ENCODE assay signal across 8 cellular contexts in the genomic region with DNA sequence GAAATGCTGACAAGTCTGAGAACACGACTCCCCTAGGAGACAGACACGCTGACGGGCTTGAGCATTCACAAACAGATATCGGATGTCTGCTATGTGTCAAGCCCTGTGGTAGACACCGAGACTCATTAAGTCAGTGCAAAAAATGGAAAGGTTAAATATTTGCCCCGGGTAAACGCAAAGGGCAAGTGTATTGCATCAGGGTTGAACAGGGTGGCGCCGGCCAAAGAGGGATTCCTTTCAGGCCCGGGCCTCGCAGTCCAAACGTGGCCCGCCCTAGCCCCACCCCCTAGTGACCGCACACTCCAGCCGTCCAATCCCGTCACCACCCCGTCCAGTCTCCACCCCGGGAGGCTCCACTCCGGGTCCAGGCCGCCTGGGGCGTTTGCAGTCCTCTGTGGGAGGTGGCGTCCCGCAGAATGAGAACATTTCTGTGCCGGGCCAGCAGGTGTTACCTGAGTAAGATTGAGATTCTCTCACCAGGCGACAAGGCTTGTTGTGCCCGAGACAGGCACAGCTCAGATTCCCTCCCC. TPM values are rescaled to one million over a fixed set of nuclear protein-coding genes. Genes with fewer than 3 reads are reported as not detected.
DNase-seq lines count a peak whose midpoint lies in the region; ATAC-seq and TF ChIP-seq lines count a peak whose summit lies in the region.

No MANE protein-coding gene starts in this region.

- DNase-seq in EH (ENCODE audit: low read depth) (peak; percentile 95), GM23338 (ENCODE audit: low spot score) (peak; percentile 94), LNCaP clone FGC (ENCODE audit: low read depth) (peak; percentile 93), RPMI8226 (peak; percentile 98), fibroblast of the conjunctiva (ENCODE audit: low read depth) (peak; percentile 92), stomach (peak; percentile 97)
- peak; percentile 59 for DNase-seq in activated effector memory CD4-positive, alpha-beta T cell treated with Interleukin-2 at 50 U/mL for 16 hours

- intact Hi-C loops in stomach (cut with DNase I; ENCODE audit: low total_unique reads), result no loop called here

- H3K9me3 ChIP-seq in neural cell (ENCODE audit: low read length) (no peaks in the 10 kb centered on the region), stomach (no peaks in the 10 kb centered on the region)

- H3K9ac ChIP-seq in neural cell (ENCODE audit: low read length), result peak overlapping the region; percentile 68

- H3K4me1 ChIP-seq in GM23338 (ENCODE audit: insufficient read depth), result peaks cover 22% of the 10 kb centered on the region
- H3K4me1 ChIP-seq in stomach, result peaks cover 4 to 20% (median 16%) of the 10 kb centered on the region in 4 donors

- whole genome bisulfite sequencing in stomach, 5 donors, result 4 to 7% (median 4%) methylated on average over 20 to 26 of the region's 26 CpGs

- peak in 2 of 4 donors; percentile 74 to 83 for TF ChIP-seq POLR2A in stomach (IDR thresholded peaks at IDR 0.05)

- H3K9me2 ChIP-seq in GM23338 (ENCODE audit: insufficient read depth), result no peaks in the 10 kb centered on the region
- no peaks in the 10 kb centered on the region for H3K9me2 ChIP-seq in neural cell (ENCODE audit: insufficient read depth, low read length)

- no peaks in the 10 kb centered on the region for H3K9me3 Mint-ChIP-seq in GM23338

- H3K27me3 ChIP-seq in GM23338 (ENCODE audit: insufficient read depth) (peaks cover 9% of the 10 kb centered on the region; the same call in 1 of the 2 replicates), neural cell (ENCODE audit: insufficient read depth, low read depth, low read length) (no peaks in the 10 kb centered on the region), stomach (no peaks in the 10 kb centered on the region)

- H3K36me3 Mint-ChIP-seq in GM23338 (ENCODE audit: low read depth), result no peaks in the 10 kb centered on the region

- no peaks in the 10 kb centered on the region for H3K79me2 ChIP-seq in GM23338 (replicated peaks; ENCODE audit: insufficient read depth)
- no peaks in the 10 kb centered on the region for H3K79me2 ChIP-seq in neural cell (replicated peaks; ENCODE audit: insufficient read depth, low read length)

- no peaks in the 10 kb centered on the region for H3K36me3 ChIP-seq in GM23338 (ENCODE audit: insufficient read depth)
- H3K36me3 ChIP-seq in neural cell (ENCODE audit: insufficient read depth, low read length), result no peaks in the 10 kb centered on the region
- H3K36me3 ChIP-seq in stomach, result no peaks in the 10 kb centered on the region

- peak overlapping the region; percentile 65; the same call in 1 of the 2 replicates for H3K27ac Mint-ChIP-seq in GM23338

- TF ChIP-seq CTCF in GM23338 (conservative IDR thresholded peaks at IDR 0.05; ENCODE audit: low read depth in 2 of 2) (no peak), LNCaP clone FGC (IDR thresholded peaks at IDR 0.05; ENCODE audit: control insufficient read depth, extremely low read depth, insufficient read depth) (no peak), neural cell (IDR thresholded peaks at IDR 0.05; ENCODE audit: poor library complexity, severe bottlenecking) (no peak), stomach (IDR thresholded peaks at IDR 0.05) (peak in 2 of 7 experiments; percentile 15 to 42)

- ATAC-seq in GM23338, result peak; percentile 95

- peak overlapping the region; percentile 99 for H2AFZ ChIP-seq in GM23338
- H2AFZ ChIP-seq in neural cell (ENCODE audit: low read depth, low read length), result peak overlapping the region; percentile 66

- 0 out of 2 replicates have a peak, but pooled peaks cover 5% of the 10 kb centered on the region for H3F3A ChIP-seq in GM23338 (replicated peaks; ENCODE audit: low read depth)
- no peaks in the 10 kb centered on the region for H3F3A ChIP-seq in neural cell (ENCODE audit: insufficient read depth, low read length, poor library complexity, severe bottlenecking)

- H3K4me1 Mint-ChIP-seq in GM23338, result peaks cover 20% of the 10 kb centered on the region

- no peak for TF ChIP-seq RAD21 in neural cell (conservative IDR thresholded peaks at IDR 0.05)

- H4K20me1 ChIP-seq in GM23338 (replicated peaks; ENCODE audit: insufficient read depth) (no peaks in the 10 kb centered on the region), neural cell (ENCODE audit: insufficient read depth) (no peaks in the 10 kb centered on the region)

- H3K4me3 ChIP-seq in GM23338 (peak overlapping the region; percentile 88), LNCaP clone FGC (ENCODE audit: low read depth, low read length) (peak overlapping the region; percentile 47), neural cell (ENCODE audit: low read length) (peak overlapping the region; percentile 71), stomach (peak overlapping the region; percentile 55 to 70 (median 64))

- peak; percentile 91 for TF ChIP-seq EP300 in neural cell (conservative IDR thresholded peaks at IDR 0.05; ENCODE audit: poor library complexity, severe bottlenecking)
- no peak for TF ChIP-seq EP300 in stomach (IDR thresholded peaks at IDR 0.05)

- peak overlapping the region; percentile 77 for H3K4me3 Mint-ChIP-seq in GM23338

- H3K27ac ChIP-seq in GM23338 (ENCODE audit: low read depth) (peak overlapping the region; percentile 76; the same call in 1 of the 2 replicates), neural cell (ENCODE audit: low read length) (peak overlapping the region; percentile 60), stomach (peak overlapping the region; percentile 90 to 97 (median 96))

- H3K4me2 ChIP-seq in GM23338 (peak overlapping the region; percentile 92), neural cell (ENCODE audit: low read length) (peak overlapping the region; percentile 41)

- peaks cover 2% of the 10 kb centered on the region for H3K27me3 Mint-ChIP-seq in GM23338 (ENCODE audit: insufficient read depth, low read depth, poor library complexity)

TF ChIP-seq in neural cell, 6 proteins besides CTCF, POLR2A, EP300 and RAD21:
- TF ChIP-seq TAF1 (IDR thresholded peaks at IDR 0.05; ENCODE audit: low read depth), result no peak
- TF ChIP-seq, protein P1, sequence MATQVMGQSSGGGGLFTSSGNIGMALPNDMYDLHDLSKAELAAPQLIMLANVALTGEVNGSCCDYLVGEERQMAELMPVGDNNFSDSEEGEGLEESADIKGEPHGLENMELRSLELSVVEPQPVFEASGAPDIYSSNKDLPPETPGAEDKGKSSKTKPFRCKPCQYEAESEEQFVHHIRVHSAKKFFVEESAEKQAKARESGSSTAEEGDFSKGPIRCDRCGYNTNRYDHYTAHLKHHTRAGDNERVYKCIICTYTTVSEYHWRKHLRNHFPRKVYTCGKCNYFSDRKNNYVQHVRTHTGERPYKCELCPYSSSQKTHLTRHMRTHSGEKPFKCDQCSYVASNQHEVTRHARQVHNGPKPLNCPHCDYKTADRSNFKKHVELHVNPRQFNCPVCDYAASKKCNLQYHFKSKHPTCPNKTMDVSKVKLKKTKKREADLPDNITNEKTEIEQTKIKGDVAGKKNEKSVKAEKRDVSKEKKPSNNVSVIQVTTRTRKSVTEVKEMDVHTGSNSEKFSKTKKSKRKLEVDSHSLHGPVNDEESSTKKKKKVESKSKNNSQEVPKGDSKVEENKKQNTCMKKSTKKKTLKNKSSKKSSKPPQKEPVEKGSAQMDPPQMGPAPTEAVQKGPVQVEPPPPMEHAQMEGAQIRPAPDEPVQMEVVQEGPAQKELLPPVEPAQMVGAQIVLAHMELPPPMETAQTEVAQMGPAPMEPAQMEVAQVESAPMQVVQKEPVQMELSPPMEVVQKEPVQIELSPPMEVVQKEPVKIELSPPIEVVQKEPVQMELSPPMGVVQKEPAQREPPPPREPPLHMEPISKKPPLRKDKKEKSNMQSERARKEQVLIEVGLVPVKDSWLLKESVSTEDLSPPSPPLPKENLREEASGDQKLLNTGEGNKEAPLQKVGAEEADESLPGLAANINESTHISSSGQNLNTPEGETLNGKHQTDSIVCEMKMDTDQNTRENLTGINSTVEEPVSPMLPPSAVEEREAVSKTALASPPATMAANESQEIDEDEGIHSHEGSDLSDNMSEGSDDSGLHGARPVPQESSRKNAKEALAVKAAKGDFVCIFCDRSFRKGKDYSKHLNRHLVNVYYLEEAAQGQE (IDR thresholded peaks at IDR 0.05; ENCODE audit: borderline replicate concordance), result no peak
- TF ChIP-seq POLR2AphosphoS5 (IDR thresholded peaks at IDR 0.05), result peak; percentile 25

RNA-seq across cellular contexts. Expression of a gene that starts 16.3 kb away (rescaled TPM):
- 109 and 147 TPM in 2 replicates for total RNA-seq in GM23338 (2014; rRNA removed; shearing (Covaris generic))
- polyA plus RNA-seq in GM23338 (2016; fragmentation: Nextera tagmentation; extraction: Ambion mirVana), result 71.1 and 78.6 TPM in 2 replicates
- polyA plus RNA-seq in neural cell, result 182 and 193 TPM in 2 replicates
- polyA minus RNA-seq in neural cell, result 73.3 and 77.4 TPM in 2 replicates
- total RNA-seq in stomach, result 10 to 100 TPM; 21.7 to 51.8 (median 47.8) TPM
- 10 to 100 TPM; 22.0 to 53.8 (median 48.1) TPM for polyA plus RNA-seq in stomach

RNA-seq across cellular contexts. Expression of a gene that starts 20.0 kb away (rescaled TPM):
- not detected in 2 replicates for total RNA-seq in GM23338 (2014; rRNA removed; shearing (Covaris generic))
- polyA plus RNA-seq in GM23338 (2016; fragmentation: Nextera tagmentation; extraction: Ambion mirVana), result not detected in 2 replicates
- polyA plus RNA-seq in neural cell, result not detected in 2 replicates
- not detected in 2 replicates for polyA minus RNA-seq in neural cell
- total RNA-seq in stomach, result under 1 TPM in 2 of 5 donors, not detected in 3; under 0.01 to 0.55 TPM
- under 1 TPM; under 0.01 to 0.15 (median 0.05) TPM for polyA plus RNA-seq in stomach

RNA-seq across cellular contexts. Expression of a gene that starts 43.6 kb away (rescaled TPM):
- total RNA-seq in GM23338 (2014; rRNA removed; shearing (Covaris generic)), result 0.54 TPM in 1 of 2 replicates, not detected in the other
- polyA plus RNA-seq in GM23338 (2016; fragmentation: Nextera tagmentation; extraction: Ambion mirVana) (not detected in 2 replicates), neural cell (0.20 TPM in 1 of 2 replicates, not detected in the other), stomach (under 1 TPM in 2 of 3 donors, not detected in 1; 0.10 to 0.19 TPM)
- not detected in 2 replicates for polyA minus RNA-seq in neural cell
- under 1 TPM in 1 of 5 donors, not detected in 4; 0.18 TPM for total RNA-seq in stomach

RNA-seq across cellular contexts. Expression of a gene that starts 58.4 kb away (rescaled TPM):
- total RNA-seq in GM23338 (2014; rRNA removed; shearing (Covaris generic)), result 0.03 and 0.04 TPM in 2 replicates
- not detected in 2 replicates for polyA plus RNA-seq in GM23338 (2016; fragmentation: Nextera tagmentation; extraction: Ambion mirVana)
- polyA plus RNA-seq in neural cell, result 0.05 and 0.14 TPM in 2 replicates
- not detected in 2 replicates for polyA minus RNA-seq in neural cell
- total RNA-seq in stomach, result under 1 TPM in 2 of 5 donors, not detected in 3; under 0.01 to 0.18 TPM
- polyA plus RNA-seq in stomach, result not detected

Comparison
In these comparisons a context has a peak if more than half of its experiments do, and no peak if none do; other contexts are left out.
1. Peak in every context shown above with its lines: DNase-seq, ATAC-seq, H3K4me3 ChIP-seq and H3K27ac ChIP-seq.